20 cellular contexts compared by ENCODE assay signal in the genomic region with DNA sequence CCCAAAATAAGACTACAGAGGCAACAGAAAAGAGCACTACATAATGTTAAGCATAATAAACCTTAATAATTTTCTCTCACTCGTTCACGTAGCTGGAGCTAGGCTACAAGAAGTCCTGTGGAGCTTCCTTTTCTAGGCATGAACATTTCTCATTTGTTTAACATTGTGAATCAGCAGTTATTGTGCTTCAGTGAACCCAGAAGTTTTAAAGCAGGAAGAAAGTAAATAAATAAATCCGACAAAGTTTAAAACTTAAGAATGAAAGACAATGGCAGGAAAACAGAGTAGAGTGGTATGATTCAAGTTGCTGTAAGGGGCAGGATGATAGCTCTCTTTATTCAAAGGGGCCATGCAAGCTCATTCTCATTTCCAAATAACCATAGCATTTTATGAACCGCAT.
DNase-seq lines count a peak whose midpoint lies in the region; FAIRE-seq and TF ChIP-seq lines count a peak whose summit lies in the region.
"Had no signal": no experiment of that assay in that cellular context is flagged by ENCODE, and none has a peak within 500 bp of the region (broad histone marks: within the 10 kb centered on the region; RNA-seq: fewer than 3 reads in every experiment).

No MANE protein-coding gene starts in this region.

- H3K4me1 Mint-ChIP-seq in astrocyte (ENCODE audit: low read depth, unreplicated experiment), result peaks cover 17% of the 10 kb centered on the region
- H3K4me1 Mint-ChIP-seq: CD4-positive, CD25-positive, alpha-beta regulatory T cell had no signal

- no peak overlapping the region for H3K27ac Mint-ChIP-seq in astrocyte (ENCODE audit: unreplicated experiment)
- H3K27ac Mint-ChIP-seq: CD4-positive, CD25-positive, alpha-beta regulatory T cell; GM23338 had no signal

- no peaks in the 10 kb centered on the region for H3K27me3 ChIP-seq in astrocyte (ENCODE audit: insufficient read depth, low read length)
- H3K27me3 ChIP-seq in rectal smooth muscle tissue (ENCODE audit: control insufficient read depth, insufficient read depth, low read length), result no peaks in the 10 kb centered on the region
- H3K27me3 ChIP-seq: Peyer's patch had no signal

- H3K4me2 ChIP-seq in astrocyte (ENCODE audit: low read length), result peak overlapping the region; percentile 11
- H3K4me2 ChIP-seq: GM23338 had no signal

- no peak for FAIRE-seq in astrocyte (lab: Jason Lieb, UNC)
- FAIRE-seq: GM12892 had no signal

- no peak overlapping the region for H2AFZ ChIP-seq in astrocyte (ENCODE audit: low read depth, low read length)
- H2AFZ ChIP-seq: GM23338 had no signal

- H3K4me3 Mint-ChIP-seq in astrocyte (ENCODE audit: unreplicated experiment), result no peak overlapping the region
- H3K4me3 Mint-ChIP-seq: CD4-positive, CD25-positive, alpha-beta regulatory T cell; GM23338 had no signal

- H3K4me1 ChIP-seq in astrocyte (ENCODE audit: insufficient read depth, low read length), result no peaks in the 10 kb centered on the region
- peaks cover 13% of the 10 kb centered on the region for H3K4me1 ChIP-seq in rectal smooth muscle tissue (ENCODE audit: control insufficient read depth, insufficient read depth, low read length)
- H3K4me1 ChIP-seq: Peyer's patch had no signal

- H4K20me1 ChIP-seq in astrocyte (ENCODE audit: insufficient read depth, low read length), result no peaks in the 10 kb centered on the region

- H3K27ac ChIP-seq in astrocyte (ENCODE audit: low read depth, low read length) (no peak overlapping the region), rectal smooth muscle tissue (ENCODE audit: low read depth, low read length) (peak overlapping the region; percentile 44), substantia nigra (ENCODE audit: low read depth, low read length, poor library complexity, severe bottlenecking) (no peak overlapping the region)
- H3K27ac ChIP-seq: Peyer's patch had no signal

- no peak for TF ChIP-seq CTCF in astrocyte (IDR thresholded peaks at IDR 0.05; ENCODE audit: insufficient read depth, low read depth, low read length)

- no peak overlapping the region for H3K9ac ChIP-seq in astrocyte (ENCODE audit: low read length)
- no peak overlapping the region for H3K9ac ChIP-seq in rectal smooth muscle tissue (ENCODE audit: low read length)

- DNase-seq in H4 (ENCODE audit: low spot score) (peak; percentile 6), astrocyte (ENCODE audit: low read depth) (peak; percentile 16), iris pigment epithelial cell (ENCODE audit: low read depth) (peak; percentile 15), substantia nigra (lab: John Stamatoyannopoulos, UW) (no peak), NCI-H526 (lab: John Stamatoyannopoulos, UW) (no peak), T-helper 9 cell (no peak)
- DNase-seq: ACHN; Calu3; CD4-positive, CD25-positive, alpha-beta regulatory T cell; DND-41; GDM1; MV-4-11; NCI-H1417; NCI-H187 treated with DMSO at 0.1 percent for 48 hours; NCI-H510A treated with DMSO at 0.1 percent for 48 hours; Peyer's patch; Right ventricle myocardium superior had no signal

- H3K4me3 ChIP-seq in astrocyte (ENCODE audit: insufficient read depth, low read depth, low read length) (no peak overlapping the region), rectal smooth muscle tissue (ENCODE audit: low read length) (no peak overlapping the region)
- H3K4me3 ChIP-seq: GM23338, Peyer's patch had no signal

- H3K36me3 ChIP-seq in astrocyte (ENCODE audit: insufficient read depth, low read length) (no peaks in the 10 kb centered on the region), rectal smooth muscle tissue (ENCODE audit: control insufficient read depth, insufficient read depth, low read length) (no peaks in the 10 kb centered on the region)
- H3K36me3 ChIP-seq: Peyer's patch had no signal

- H3K9me3 Mint-ChIP-seq in astrocyte (ENCODE audit: unreplicated experiment), result no peaks in the 10 kb centered on the region
- H3K9me3 Mint-ChIP-seq: GM23338 had no signal

- no peaks in the 10 kb centered on the region for H3K27me3 Mint-ChIP-seq in astrocyte (ENCODE audit: low read depth, unreplicated experiment)

- H3K9me3 ChIP-seq in astrocyte (ENCODE audit: insufficient read depth, low read depth, low read length), result no peaks in the 10 kb centered on the region
- H3K9me3 ChIP-seq: Peyer's patch had no signal

- H3K36me3 Mint-ChIP-seq in astrocyte (ENCODE audit: low read depth, unreplicated experiment), result no peaks in the 10 kb centered on the region
- H3K36me3 Mint-ChIP-seq: CD4-positive, CD25-positive, alpha-beta regulatory T cell had no signal

- no peaks in the 10 kb centered on the region for H3K79me2 ChIP-seq in astrocyte (ENCODE audit: insufficient read depth, low read length)

Comparison
In these comparisons a context has a peak if more than half of its experiments do, and no peak if none do; other contexts are left out.
1. DNase-seq: peak in H4 (single experiment), astrocyte (single experiment) and iris pigment epithelial cell (single experiment); none in substantia nigra (0 of 49), NCI-H526 (0 of 2) and T-helper 9 cell (single experiment).